Comparison of ENCODE assay signal across 1 cellular context in the genomic region with DNA sequence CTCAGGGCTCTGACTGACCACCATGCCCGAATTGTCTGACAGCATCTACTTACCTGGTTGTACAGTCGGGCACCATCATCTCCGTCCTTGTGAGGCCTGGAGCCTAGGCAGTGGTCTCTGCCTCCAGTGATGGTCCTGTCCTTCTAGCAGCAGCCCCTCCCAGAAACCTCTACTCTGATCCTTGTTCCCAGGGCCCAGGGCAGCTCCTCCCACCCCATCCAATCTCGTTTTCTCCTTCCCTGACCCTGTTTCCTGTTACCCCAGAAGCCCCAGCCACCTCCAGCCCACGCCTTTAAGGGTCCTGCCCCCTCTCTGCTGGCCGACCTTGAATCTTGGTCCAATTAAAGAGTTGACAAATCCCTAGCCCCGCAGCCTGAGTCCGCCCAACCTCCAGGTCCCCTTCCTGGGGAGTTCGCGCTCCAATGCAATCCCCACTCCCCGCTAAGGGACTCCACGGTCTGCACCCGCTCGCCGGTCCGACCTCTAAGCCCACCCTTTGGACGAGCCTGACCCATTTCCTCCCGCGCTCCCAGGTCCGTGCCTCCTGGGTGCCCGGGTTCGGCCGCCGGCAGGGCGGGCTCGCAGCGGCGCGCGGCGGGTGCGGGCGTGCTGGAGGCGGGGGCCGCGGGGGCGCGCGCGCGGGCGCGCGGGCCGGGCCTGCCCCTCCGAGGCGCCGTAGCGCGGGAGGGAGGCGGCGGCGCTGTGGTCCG.
TF ChIP-seq lines count a peak whose summit lies in the region.

A gene with protein sequence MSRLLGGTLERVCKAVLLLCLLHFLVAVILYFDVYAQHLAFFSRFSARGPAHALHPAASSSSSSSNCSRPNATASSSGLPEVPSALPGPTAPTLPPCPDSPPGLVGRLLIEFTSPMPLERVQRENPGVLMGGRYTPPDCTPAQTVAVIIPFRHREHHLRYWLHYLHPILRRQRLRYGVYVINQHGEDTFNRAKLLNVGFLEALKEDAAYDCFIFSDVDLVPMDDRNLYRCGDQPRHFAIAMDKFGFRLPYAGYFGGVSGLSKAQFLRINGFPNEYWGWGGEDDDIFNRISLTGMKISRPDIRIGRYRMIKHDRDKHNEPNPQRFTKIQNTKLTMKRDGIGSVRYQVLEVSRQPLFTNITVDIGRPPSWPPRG (plus strand): TSS at position 660 of the 710 bp plus-strand sequence. CDS start 1,951 bp downstream, outside the sequence.

TF ChIP-seq in HEK293, 187 proteins besides CTCF, POLR2A, EP300 and RAD21 (continued from another document and continues in another):
- TF ChIP-seq, protein P1, sequence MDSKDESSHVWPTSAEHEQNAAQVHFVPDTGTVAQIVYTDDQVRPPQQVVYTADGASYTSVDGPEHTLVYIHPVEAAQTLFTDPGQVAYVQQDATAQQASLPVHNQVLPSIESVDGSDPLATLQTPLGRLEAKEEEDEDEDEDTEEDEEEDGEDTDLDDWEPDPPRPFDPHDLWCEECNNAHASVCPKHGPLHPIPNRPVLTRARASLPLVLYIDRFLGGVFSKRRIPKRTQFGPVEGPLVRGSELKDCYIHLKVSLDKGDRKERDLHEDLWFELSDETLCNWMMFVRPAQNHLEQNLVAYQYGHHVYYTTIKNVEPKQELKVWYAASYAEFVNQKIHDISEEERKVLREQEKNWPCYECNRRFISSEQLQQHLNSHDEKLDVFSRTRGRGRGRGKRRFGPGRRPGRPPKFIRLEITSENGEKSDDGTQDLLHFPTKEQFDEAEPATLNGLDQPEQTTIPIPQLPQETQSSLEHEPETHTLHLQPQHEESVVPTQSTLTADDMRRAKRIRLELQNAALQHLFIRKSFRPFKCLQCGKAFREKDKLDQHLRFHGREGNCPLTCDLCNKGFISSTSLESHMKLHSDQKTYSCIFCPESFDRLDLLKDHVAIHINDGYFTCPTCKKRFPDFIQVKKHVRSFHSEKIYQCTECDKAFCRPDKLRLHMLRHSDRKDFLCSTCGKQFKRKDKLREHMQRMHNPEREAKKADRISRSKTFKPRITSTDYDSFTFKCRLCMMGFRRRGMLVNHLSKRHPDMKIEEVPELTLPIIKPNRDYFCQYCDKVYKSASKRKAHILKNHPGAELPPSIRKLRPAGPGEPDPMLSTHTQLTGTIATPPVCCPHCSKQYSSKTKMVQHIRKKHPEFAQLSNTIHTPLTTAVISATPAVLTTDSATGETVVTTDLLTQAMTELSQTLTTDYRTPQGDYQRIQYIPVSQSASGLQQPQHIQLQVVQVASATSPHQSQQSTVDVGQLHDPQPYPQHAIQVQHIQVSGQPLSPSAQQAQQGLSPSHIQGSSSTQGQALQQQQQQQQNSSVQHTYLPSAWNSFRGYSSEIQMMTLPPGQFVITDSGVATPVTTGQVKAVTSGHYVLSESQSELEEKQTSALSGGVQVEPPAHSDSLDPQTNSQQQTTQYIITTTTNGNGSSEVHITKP (tag by site-specific recombination; IDR thresholded peaks at IDR 0.05) = 0 out of 2 replicates have a peak, but pooled peaks have one; percentile 46
- no peak for TF ChIP-seq OSR2 (tag by site-specific recombination; IDR thresholded peaks at IDR 0.05)
- peak; percentile 68 for TF ChIP-seq EGR2 (tag by site-specific recombination; IDR thresholded peaks at IDR 0.05; ENCODE audit: low read depth)
- TF ChIP-seq ZNF791 (tag by site-specific recombination; IDR thresholded peaks at IDR 0.05) = no peak
- TF ChIP-seq ZBTB8A (tag by site-specific recombination; IDR thresholded peaks at IDR 0.05) = no peak
- TF ChIP-seq ZNF521 (tag by site-specific recombination; IDR thresholded peaks at IDR 0.05) = no peak
- TF ChIP-seq ZNF600 (tag by site-specific recombination; IDR thresholded peaks at IDR 0.05) = peak; percentile 15; the same call in 1 of the 2 replicates
- no peak for TF ChIP-seq ZNF560 (tag by site-specific recombination; IDR thresholded peaks at IDR 0.05; ENCODE audit: borderline replicate concordance)
- TF ChIP-seq, protein P2, sequence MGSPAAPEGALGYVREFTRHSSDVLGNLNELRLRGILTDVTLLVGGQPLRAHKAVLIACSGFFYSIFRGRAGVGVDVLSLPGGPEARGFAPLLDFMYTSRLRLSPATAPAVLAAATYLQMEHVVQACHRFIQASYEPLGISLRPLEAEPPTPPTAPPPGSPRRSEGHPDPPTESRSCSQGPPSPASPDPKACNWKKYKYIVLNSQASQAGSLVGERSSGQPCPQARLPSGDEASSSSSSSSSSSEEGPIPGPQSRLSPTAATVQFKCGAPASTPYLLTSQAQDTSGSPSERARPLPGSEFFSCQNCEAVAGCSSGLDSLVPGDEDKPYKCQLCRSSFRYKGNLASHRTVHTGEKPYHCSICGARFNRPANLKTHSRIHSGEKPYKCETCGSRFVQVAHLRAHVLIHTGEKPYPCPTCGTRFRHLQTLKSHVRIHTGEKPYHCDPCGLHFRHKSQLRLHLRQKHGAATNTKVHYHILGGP (tag by site-specific recombination; IDR thresholded peaks at IDR 0.05) = no peak
- TF ChIP-seq ZNF157 (tag by site-specific recombination; IDR thresholded peaks at IDR 0.05) = no peak
- no peak for TF ChIP-seq ZNF366 (tag by site-specific recombination; conservative IDR thresholded peaks at IDR 0.05)
- TF ChIP-seq ZNF660 (tag by site-specific recombination; IDR thresholded peaks at IDR 0.05) = no peak
- no peak for TF ChIP-seq ZSCAN16 (tag by site-specific recombination; IDR thresholded peaks at IDR 0.05)
- TF ChIP-seq ZNF830 (tag by site-specific recombination; IDR thresholded peaks at IDR 0.05; ENCODE audit: low read depth) = no peak
- no peak for TF ChIP-seq ZBTB21 (tag by site-specific recombination; IDR thresholded peaks at IDR 0.05)
- TF ChIP-seq, protein P3, sequence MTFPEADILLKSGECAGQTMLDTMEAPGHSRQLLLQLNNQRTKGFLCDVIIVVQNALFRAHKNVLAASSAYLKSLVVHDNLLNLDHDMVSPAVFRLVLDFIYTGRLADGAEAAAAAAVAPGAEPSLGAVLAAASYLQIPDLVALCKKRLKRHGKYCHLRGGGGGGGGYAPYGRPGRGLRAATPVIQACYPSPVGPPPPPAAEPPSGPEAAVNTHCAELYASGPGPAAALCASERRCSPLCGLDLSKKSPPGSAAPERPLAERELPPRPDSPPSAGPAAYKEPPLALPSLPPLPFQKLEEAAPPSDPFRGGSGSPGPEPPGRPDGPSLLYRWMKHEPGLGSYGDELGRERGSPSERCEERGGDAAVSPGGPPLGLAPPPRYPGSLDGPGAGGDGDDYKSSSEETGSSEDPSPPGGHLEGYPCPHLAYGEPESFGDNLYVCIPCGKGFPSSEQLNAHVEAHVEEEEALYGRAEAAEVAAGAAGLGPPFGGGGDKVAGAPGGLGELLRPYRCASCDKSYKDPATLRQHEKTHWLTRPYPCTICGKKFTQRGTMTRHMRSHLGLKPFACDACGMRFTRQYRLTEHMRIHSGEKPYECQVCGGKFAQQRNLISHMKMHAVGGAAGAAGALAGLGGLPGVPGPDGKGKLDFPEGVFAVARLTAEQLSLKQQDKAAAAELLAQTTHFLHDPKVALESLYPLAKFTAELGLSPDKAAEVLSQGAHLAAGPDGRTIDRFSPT (tag by site-specific recombination; IDR thresholded peaks at IDR 0.05) = no peak
- TF ChIP-seq TCF7L2 (IDR thresholded peaks at IDR 0.05; ENCODE audit: borderline replicate concordance, low read depth, low read length) = no peak
- TF ChIP-seq, protein P4, sequence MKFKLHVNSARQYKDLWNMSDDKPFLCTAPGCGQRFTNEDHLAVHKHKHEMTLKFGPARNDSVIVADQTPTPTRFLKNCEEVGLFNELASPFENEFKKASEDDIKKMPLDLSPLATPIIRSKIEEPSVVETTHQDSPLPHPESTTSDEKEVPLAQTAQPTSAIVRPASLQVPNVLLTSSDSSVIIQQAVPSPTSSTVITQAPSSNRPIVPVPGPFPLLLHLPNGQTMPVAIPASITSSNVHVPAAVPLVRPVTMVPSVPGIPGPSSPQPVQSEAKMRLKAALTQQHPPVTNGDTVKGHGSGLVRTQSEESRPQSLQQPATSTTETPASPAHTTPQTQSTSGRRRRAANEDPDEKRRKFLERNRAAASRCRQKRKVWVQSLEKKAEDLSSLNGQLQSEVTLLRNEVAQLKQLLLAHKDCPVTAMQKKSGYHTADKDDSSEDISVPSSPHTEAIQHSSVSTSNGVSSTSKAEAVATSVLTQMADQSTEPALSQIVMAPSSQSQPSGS (tag by site-specific recombination; IDR thresholded peaks at IDR 0.05; ENCODE audit: low read depth) = no peak
- no peak for TF ChIP-seq ZNF302 (tag by site-specific recombination; IDR thresholded peaks at IDR 0.05; ENCODE audit: low read depth)
- TF ChIP-seq ZIC2 (tag by site-specific recombination; IDR thresholded peaks at IDR 0.05) = peak; percentile 22; the same call in 1 of the 2 replicates
- TF ChIP-seq KLF9 (tag by site-specific recombination; IDR thresholded peaks at IDR 0.05; ENCODE audit: low read depth) = 0 out of 2 replicates have a peak, but pooled peaks have one; percentile 29
- TF ChIP-seq, protein P5, sequence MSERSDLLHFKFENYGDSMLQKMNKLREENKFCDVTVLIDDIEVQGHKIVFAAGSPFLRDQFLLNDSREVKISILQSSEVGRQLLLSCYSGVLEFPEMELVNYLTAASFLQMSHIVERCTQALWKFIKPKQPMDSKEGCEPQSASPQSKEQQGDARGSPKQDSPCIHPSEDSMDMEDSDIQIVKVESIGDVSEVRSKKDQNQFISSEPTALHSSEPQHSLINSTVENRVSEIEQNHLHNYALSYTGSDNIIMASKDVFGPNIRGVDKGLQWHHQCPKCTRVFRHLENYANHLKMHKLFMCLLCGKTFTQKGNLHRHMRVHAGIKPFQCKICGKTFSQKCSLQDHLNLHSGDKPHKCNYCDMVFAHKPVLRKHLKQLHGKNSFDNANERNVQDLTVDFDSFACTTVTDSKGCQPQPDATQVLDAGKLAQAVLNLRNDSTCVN (tag by site-specific recombination; optimal IDR thresholded peaks at IDR 0.05) = peak; percentile 63
- peak; percentile 51; the same call in 1 of the 2 replicates for TF ChIP-seq ZBTB17 (tag by site-specific recombination; IDR thresholded peaks at IDR 0.05)
- TF ChIP-seq ZNF335 (tag by site-specific recombination; conservative IDR thresholded peaks at IDR 0.05) = peak; percentile 59
- peak; percentile 78 for TF ChIP-seq ZFHX2 (tag by site-specific recombination; conservative IDR thresholded peaks at IDR 0.05)
- TF ChIP-seq ZNF585B (tag by site-specific recombination; IDR thresholded peaks at IDR 0.05) = no peak
- TF ChIP-seq ZFP41 (tag by site-specific recombination; IDR thresholded peaks at IDR 0.05; ENCODE audit: borderline replicate concordance) = no peak
- TF ChIP-seq ZXDB (tag by site-specific recombination; IDR thresholded peaks at IDR 0.05) = no peak
- TF ChIP-seq ZNF571 (tag by site-specific recombination; IDR thresholded peaks at IDR 0.05) = no peak
- TF ChIP-seq, protein P6, sequence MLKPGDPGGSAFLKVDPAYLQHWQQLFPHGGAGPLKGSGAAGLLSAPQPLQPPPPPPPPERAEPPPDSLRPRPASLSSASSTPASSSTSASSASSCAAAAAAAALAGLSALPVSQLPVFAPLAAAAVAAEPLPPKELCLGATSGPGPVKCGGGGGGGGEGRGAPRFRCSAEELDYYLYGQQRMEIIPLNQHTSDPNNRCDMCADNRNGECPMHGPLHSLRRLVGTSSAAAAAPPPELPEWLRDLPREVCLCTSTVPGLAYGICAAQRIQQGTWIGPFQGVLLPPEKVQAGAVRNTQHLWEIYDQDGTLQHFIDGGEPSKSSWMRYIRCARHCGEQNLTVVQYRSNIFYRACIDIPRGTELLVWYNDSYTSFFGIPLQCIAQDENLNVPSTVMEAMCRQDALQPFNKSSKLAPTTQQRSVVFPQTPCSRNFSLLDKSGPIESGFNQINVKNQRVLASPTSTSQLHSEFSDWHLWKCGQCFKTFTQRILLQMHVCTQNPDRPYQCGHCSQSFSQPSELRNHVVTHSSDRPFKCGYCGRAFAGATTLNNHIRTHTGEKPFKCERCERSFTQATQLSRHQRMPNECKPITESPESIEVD (tag by site-specific recombination; IDR thresholded peaks at IDR 0.05) = no peak
- no peak for TF ChIP-seq ZNF394 (tag by site-specific recombination; IDR thresholded peaks at IDR 0.05; ENCODE audit: borderline replicate concordance)
- TF ChIP-seq ZNF274 (IDR thresholded peaks at IDR 0.05; ENCODE audit: low read length) = no peak
- TF ChIP-seq ZNF274 (tag by site-specific recombination; IDR thresholded peaks at IDR 0.05; ENCODE audit: borderline replicate concordance) = no peak
- TF ChIP-seq ZNF350 (tag by site-specific recombination; IDR thresholded peaks at IDR 0.05) = no peak
- TF ChIP-seq, protein P7, sequence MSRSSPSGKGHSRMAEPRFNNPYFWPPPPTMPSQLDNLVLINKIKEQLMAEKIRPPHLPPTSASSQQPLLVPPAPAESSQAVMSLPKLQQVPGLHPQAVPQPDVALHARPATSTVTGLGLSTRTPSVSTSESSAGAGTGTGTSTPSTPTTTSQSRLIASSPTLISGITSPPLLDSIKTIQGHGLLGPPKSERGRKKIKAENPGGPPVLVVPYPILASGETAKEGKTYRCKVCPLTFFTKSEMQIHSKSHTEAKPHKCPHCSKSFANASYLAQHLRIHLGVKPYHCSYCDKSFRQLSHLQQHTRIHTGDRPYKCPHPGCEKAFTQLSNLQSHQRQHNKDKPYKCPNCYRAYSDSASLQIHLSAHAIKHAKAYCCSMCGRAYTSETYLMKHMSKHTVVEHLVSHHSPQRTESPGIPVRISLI (tag by site-specific recombination; IDR thresholded peaks at IDR 0.05) = no peak
- TF ChIP-seq ZNF223 (tag by site-specific recombination; IDR thresholded peaks at IDR 0.05) = no peak
- TF ChIP-seq ZNF292 (tag by site-specific recombination; IDR thresholded peaks at IDR 0.05; ENCODE audit: borderline replicate concordance, low read depth) = no peak
- TF ChIP-seq ZNF146 (tag by site-specific recombination; IDR thresholded peaks at IDR 0.05) = no peak
- TF ChIP-seq ZNF248 (tag by site-specific recombination; IDR thresholded peaks at IDR 0.05) = no peak
- TF ChIP-seq, protein P8, sequence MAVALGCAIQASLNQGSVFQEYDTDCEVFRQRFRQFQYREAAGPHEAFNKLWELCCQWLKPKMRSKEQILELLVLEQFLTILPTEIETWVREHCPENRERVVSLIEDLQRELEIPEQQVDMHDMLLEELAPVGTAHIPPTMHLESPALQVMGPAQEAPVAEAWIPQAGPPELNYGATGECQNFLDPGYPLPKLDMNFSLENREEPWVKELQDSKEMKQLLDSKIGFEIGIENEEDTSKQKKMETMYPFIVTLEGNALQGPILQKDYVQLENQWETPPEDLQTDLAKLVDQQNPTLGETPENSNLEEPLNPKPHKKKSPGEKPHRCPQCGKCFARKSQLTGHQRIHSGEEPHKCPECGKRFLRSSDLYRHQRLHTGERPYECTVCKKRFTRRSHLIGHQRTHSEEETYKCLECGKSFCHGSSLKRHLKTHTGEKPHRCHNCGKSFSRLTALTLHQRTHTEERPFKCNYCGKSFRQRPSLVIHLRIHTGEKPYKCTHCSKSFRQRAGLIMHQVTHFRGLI (tag by site-specific recombination; IDR thresholded peaks at IDR 0.05) = peak; percentile 83; the same call in 1 of the 2 replicates
- TF ChIP-seq ZNF76 (tag by site-specific recombination; IDR thresholded peaks at IDR 0.05; ENCODE audit: borderline replicate concordance, low read depth) = peak; percentile 85
